In genomic region chr17:80071116-80071980, GRCh38 we compare ENCODE assay signal across 10 cellular contexts. TPM values are rescaled to one million over a fixed set of nuclear protein-coding genes. Genes with fewer than 3 reads are reported as not detected.
DNase-seq lines count a peak whose midpoint lies in the region; ATAC-seq and TF ChIP-seq lines count a peak whose summit lies in the region.
"Had no signal": no experiment of that assay in that cellular context is flagged by ENCODE, and none has a peak within 500 bp of the region (broad histone marks: within the 10 kb centered on the region; RNA-seq: fewer than 3 reads in every experiment).

No MANE protein-coding gene starts in this region.

- WGBS in esophagus squamous epithelium, 2 donors, result 16 to 31% methylated on average over 13 to 18 of the region's 22 CpGs

- H3K36me3 Mint-ChIP-seq in CD4-positive, alpha-beta T cell (ENCODE audit: low read depth), result no peaks in the 10 kb centered on the region
- peaks cover 4% of the 10 kb centered on the region for H3K36me3 Mint-ChIP-seq in osteocyte (ENCODE audit: unreplicated experiment)

- H3K27me3 ChIP-seq in esophagus squamous epithelium, result peaks cover 0 to under 1% (median 0%) of the 10 kb centered on the region in 4 donors
- no peaks in the 10 kb centered on the region for H3K27me3 ChIP-seq in muscle layer of colon (ENCODE audit: control insufficient read depth in 1 of 2, insufficient read depth in 2 of 2, low read length in 2 of 2)
- H3K27me3 ChIP-seq in uterus, result no peaks in the 10 kb centered on the region
- H3K27me3 ChIP-seq in CD4-positive, alpha-beta T cell (ENCODE audit: control insufficient read depth, insufficient read depth, low read length), result no peaks in the 10 kb centered on the region

- H3K9me3 Mint-ChIP-seq in CD4-positive, alpha-beta T cell, result no peaks in the 10 kb centered on the region
- no peaks in the 10 kb centered on the region for H3K9me3 Mint-ChIP-seq in osteocyte (ENCODE audit: unreplicated experiment)

- TF ChIP-seq POLR2A in esophagus squamous epithelium (IDR thresholded peaks at IDR 0.05) (no peak), uterus (IDR thresholded peaks at IDR 0.05) (peak in 1 of 2 donors; percentile 2)

- peaks cover 3% of the 10 kb centered on the region for H3K4me1 Mint-ChIP-seq in CD4-positive, alpha-beta T cell (ENCODE audit: low read depth)
- peaks cover 9% of the 10 kb centered on the region for H3K4me1 Mint-ChIP-seq in osteocyte (ENCODE audit: unreplicated experiment)

- CTCF ChIA-PET in CD4-positive, alpha-beta T cell (lab: Charles Lee), result no interaction called here

- H3K27me3 Mint-ChIP-seq in CD4-positive, alpha-beta T cell, result peaks cover 4% of the 10 kb centered on the region
- H3K27me3 Mint-ChIP-seq in osteocyte (ENCODE audit: unreplicated experiment), result no peaks in the 10 kb centered on the region

- H3K9me3 ChIP-seq in esophagus squamous epithelium, result no peaks in the 10 kb centered on the region
- no peaks in the 10 kb centered on the region for H3K9me3 ChIP-seq in muscle layer of colon (ENCODE audit: low read length)
- no peaks in the 10 kb centered on the region for H3K9me3 ChIP-seq in uterus
- no peaks in the 10 kb centered on the region for H3K9me3 ChIP-seq in CD4-positive, alpha-beta T cell (ENCODE audit: control insufficient read depth, low read length)

- peak overlapping the region in 3 of 4 donors; percentile 35 to 58 (median 35) for H3K4me3 ChIP-seq in esophagus squamous epithelium
- H3K4me3 ChIP-seq in muscle layer of colon (ENCODE audit: low read depth in 1 of 2, low read length in 2 of 2), result peak overlapping the region; percentile 36 to 64
- H3K4me3 ChIP-seq in uterus, result peak overlapping the region; percentile 28 to 42

- no peak overlapping the region for H3K4me3 Mint-ChIP-seq in CD4-positive, alpha-beta T cell
- no peak overlapping the region for H3K4me3 Mint-ChIP-seq in osteocyte (ENCODE audit: unreplicated experiment)

- POLR2A ChIA-PET in CD4-positive, alpha-beta T cell (lab: Charles Lee), result no interaction called here

- no peaks in the 10 kb centered on the region for H3K36me3 ChIP-seq in esophagus squamous epithelium
- H3K36me3 ChIP-seq in muscle layer of colon (ENCODE audit: insufficient read depth, low read length), result no peaks in the 10 kb centered on the region
- no peaks in the 10 kb centered on the region for H3K36me3 ChIP-seq in uterus

- intact Hi-C loops in esophagus squamous epithelium (cut with DNase I), result no loop called here
- intact Hi-C loops in uterus (cut with DNase I; ENCODE audit: low total_unique reads), result no loop called here
- intact Hi-C loops in CD4-positive, alpha-beta T cell (cut with DNase I, micrococcal nuclease), result no loop called here

- H3K9ac ChIP-seq in muscle layer of colon (ENCODE audit: low read length), result peak overlapping the region; percentile 79

- H3K4me1 ChIP-seq in esophagus squamous epithelium, result peaks cover 13 to 43% (median 16%) of the 10 kb centered on the region in 3 donors
- peaks cover 14% of the 10 kb centered on the region for H3K4me1 ChIP-seq in muscle layer of colon (ENCODE audit: insufficient read depth, low read length)
- peaks cover 4% of the 10 kb centered on the region in 2 donors for H3K4me1 ChIP-seq in uterus

- DNase-seq in DMS153 treated with DMSO at 0.1 percent for 48 hours (lab: John Stamatoyannopoulos, UW; ENCODE audit: unreplicated experiment) (peak; percentile 56), DMS153 (lab: John Stamatoyannopoulos, UW) (no peak), esophagus squamous epithelium (lab: John Stamatoyannopoulos, UW) (no peak), uterus (peak; percentile 77 to 78), SK-N-DZ (ENCODE audit: low spot score) (no peak), osteocyte (ENCODE audit: extremely low spot score, unreplicated experiment) (no peak)
- DNase-seq in CD4-positive, alpha-beta T cell, result no peak
- DNase-seq: NCI-H2081 treated with DMSO at 0.1 percent for 48 hours had no signal

- H3K27ac ChIP-seq in esophagus squamous epithelium (peak overlapping the region; percentile 61 to 95 (median 84)), muscle layer of colon (ENCODE audit: low read depth, low read length) (peak overlapping the region; percentile 87), uterus (peak overlapping the region; percentile 88 to 90)
- no peak overlapping the region for H3K27ac ChIP-seq in CD4-positive, alpha-beta T cell (ENCODE audit: low read depth, low read length)
- H3K27ac ChIP-seq: 22Rv1 had no signal

- ATAC-seq in CD4-positive, alpha-beta T cell (ENCODE audit: poor library complexity), result no peak

- no peak overlapping the region for H3K27ac Mint-ChIP-seq in CD4-positive, alpha-beta T cell
- no peak overlapping the region for H3K27ac Mint-ChIP-seq in osteocyte (ENCODE audit: unreplicated experiment)

- TF ChIP-seq CTCF in esophagus squamous epithelium (IDR thresholded peaks at IDR 0.05), result no peak
- TF ChIP-seq CTCF in uterus (IDR thresholded peaks at IDR 0.05), result no peak
- TF ChIP-seq CTCF in CD4-positive, alpha-beta T cell (IDR thresholded peaks at IDR 0.05), result no peak
- no peak for TF ChIP-seq CTCF in osteocyte (IDR thresholded peaks at IDR 0.05)

RNA-seq across cellular contexts. Expression of gene GAA, which starts 30.0 kb away (rescaled TPM):
- 10 to 100 TPM; 14.3 to 50.4 (median 28.7) TPM for total RNA-seq in esophagus squamous epithelium
- 10 to 100 TPM; 23.1 to 48.3 (median 35.6) TPM for total RNA-seq in uterus
- 10 to 100 TPM; 22.2 to 22.4 TPM for total RNA-seq in CD4-positive, alpha-beta T cell
- 97.9 and 111 TPM in 2 replicates for polyA plus RNA-seq in SK-N-DZ (2014; cell fraction: cytosol; rRNA removed)
- polyA plus RNA-seq in SK-N-DZ (2014; cell fraction: nucleus; rRNA removed), result 787 and 878 TPM in 2 replicates
- 64.7 and 68.7 TPM in 2 replicates for total RNA-seq in osteocyte

RNA-seq across cellular contexts. Expression of gene CCDC40, which starts 34.9 kb away (rescaled TPM):
- 1 to 10 TPM in 3 of 4 donors, under 1 TPM in 1; 0.32 to 3.9 (median 2.1) TPM for total RNA-seq in esophagus squamous epithelium
- 10 to 100 TPM in 1 of 4 donors, 1 to 10 TPM in 2, under 1 TPM in 1; 0.88 to 16.6 (median 4.8) TPM for total RNA-seq in uterus
- total RNA-seq in CD4-positive, alpha-beta T cell, result under 1 TPM; 0.64 to 0.77 TPM
- 3.7 and 10.0 TPM in 2 replicates for polyA plus RNA-seq in SK-N-DZ (2014; cell fraction: cytosol; rRNA removed)
- 11.1 and 13.7 TPM in 2 replicates for polyA plus RNA-seq in SK-N-DZ (2014; cell fraction: nucleus; rRNA removed)
- 9.5 and 10.5 TPM in 2 replicates for total RNA-seq in osteocyte

RNA-seq across cellular contexts. Expression of gene TBC1D16, which starts 35.7 kb away (rescaled TPM):
- total RNA-seq in esophagus squamous epithelium, result 10 to 100 TPM in 2 of 4 donors, 1 to 10 TPM in 2; 6.4 to 20.2 (median 11.5) TPM
- 10 to 100 TPM in 2 of 4 donors, 1 to 10 TPM in 2; 3.8 to 58.2 (median 18.3) TPM for total RNA-seq in uterus
- 1 to 10 TPM; 1.9 to 2.5 TPM for total RNA-seq in CD4-positive, alpha-beta T cell
- 29.6 and 30.0 TPM in 2 replicates for polyA plus RNA-seq in SK-N-DZ (2014; cell fraction: cytosol; rRNA removed)
- 20.4 and 25.5 TPM in 2 replicates for polyA plus RNA-seq in SK-N-DZ (2014; cell fraction: nucleus; rRNA removed)
- 45.2 and 45.9 TPM in 2 replicates for total RNA-seq in osteocyte

Comparison
In these comparisons a context has a peak if more than half of its experiments do, and no peak if none do; other contexts are left out.
1. DNase-seq: peak in DMS153 treated with DMSO at 0.1 percent for 48 hours (single experiment) and uterus (2 of 2); none in DMS153 (single experiment), esophagus squamous epithelium (single experiment), CD4-positive, alpha-beta T cell (0 of 10), SK-N-DZ (single experiment) and osteocyte (single experiment).
2. Peak in every context shown above with its lines, with median percentiles within 50 percentile points of each other: H3K4me3 ChIP-seq.